8 cellular contexts compared by ENCODE assay signal in genomic region chr19:18000480-18000980, GRCh38. TPM values are rescaled to one million over a fixed set of nuclear protein-coding genes. Genes with fewer than 3 reads are reported as not detected.
A peak's percentile ranks its signal among the peaks of the same experiment; 100 is the strongest.
DNase-seq lines count a peak whose midpoint lies in the region; ATAC-seq and TF ChIP-seq lines count a peak whose summit lies in the region.

No MANE protein-coding gene starts in this region.

- peaks cover 32% of the 10 kb centered on the region for H3K4me1 ChIP-seq in OCI-LY1 (ENCODE audit: insufficient read depth, low read length, severe bottlenecking)
- no peaks in the 10 kb centered on the region for H3K4me1 ChIP-seq in endodermal cell (ENCODE audit: control insufficient read depth, insufficient read depth, low read length)
- H3K4me1 ChIP-seq in rectal smooth muscle tissue (ENCODE audit: control insufficient read depth, insufficient read depth, low read length) = no peaks in the 10 kb centered on the region
- H3K4me1 ChIP-seq in SK-N-SH (ENCODE audit: control insufficient read depth in 1 of 2, insufficient read depth in 2 of 2, low read depth in 1 of 2, low read length in 1 of 2) = peaks cover 0 to 4% of the 10 kb centered on the region in 2 experiments; a peak in 1 of 4 replicates

- H3K27me3 ChIP-seq in OCI-LY1 (ENCODE audit: insufficient read depth, low read length) (no peaks in the 10 kb centered on the region), endodermal cell (ENCODE audit: control insufficient read depth, insufficient read depth, low read length, poor library complexity, severe bottlenecking) (peaks cover 10% of the 10 kb centered on the region), rectal smooth muscle tissue (ENCODE audit: control insufficient read depth, insufficient read depth, low read length) (no peaks in the 10 kb centered on the region), SK-N-SH (ENCODE audit: insufficient read depth) (no peaks in the 10 kb centered on the region)

- 33 to 40% methylated on average over 13 to 20 of the region's 21 CpGs for WGBS in endodermal cell (ENCODE audit: insufficient coverage in 1 of 2, insufficient read length in 1 of 2), 2 experiments
- WGBS in SK-N-SH (ENCODE audit: low lambda C conversion rate) = 68% methylated on average over 12 of the region's 21 CpGs

- CTCF ChIA-PET in SK-N-SH (lab: Yijun Ruan, JAX) = interaction anchor here (0.6 to 16.7 kb wide), 4 partner anchors 58 to 141 kb away, joined by 3 to 464 read pairs (median 15); partner anchors contain the start of genes CCDC124, MAST3 and RPL18A

- H3K9me3 ChIP-seq in OCI-LY1 (ENCODE audit: low read length) = no peaks in the 10 kb centered on the region
- H3K9me3 ChIP-seq in endodermal cell (ENCODE audit: control insufficient read depth, low read length) = no peaks in the 10 kb centered on the region
- H3K9me3 ChIP-seq in SK-N-SH = no peaks in the 10 kb centered on the region

- H3K27ac ChIP-seq in OCI-LY1 (ENCODE audit: low read depth, low read length, poor library complexity, severe bottlenecking) = peak overlapping the region; percentile 81
- no peak overlapping the region for H3K27ac ChIP-seq in endodermal cell (ENCODE audit: low read depth, low read length)
- H3K27ac ChIP-seq in rectal smooth muscle tissue (ENCODE audit: low read depth, low read length) = peak overlapping the region; percentile 79
- H3K27ac ChIP-seq in SK-N-SH (ENCODE audit: low read depth in 2 of 2, low read length in 1 of 2) = peak overlapping the region in 1 of 2 experiments; percentile 37; a peak in 1 of 4 replicates

- peak overlapping the region; percentile 53 for H3K4me3 Mint-ChIP-seq in endodermal cell

- peaks cover 1% of the 10 kb centered on the region for H3K36me3 Mint-ChIP-seq in endodermal cell (ENCODE audit: low read depth)

- no peak for TF ChIP-seq CTCF in OCI-LY1 (IDR thresholded peaks at IDR 0.05; ENCODE audit: low read length)
- no peak for TF ChIP-seq CTCF in endodermal cell (conservative IDR thresholded peaks at IDR 0.05)
- no peak for TF ChIP-seq CTCF in SK-N-SH (IDR thresholded peaks at IDR 0.05)

- H3K9me2 ChIP-seq in OCI-LY1 (ENCODE audit: low read depth, low read length) (no peaks in the 10 kb centered on the region), SK-N-SH (no peaks in the 10 kb centered on the region)

- H3K4me1 Mint-ChIP-seq in endodermal cell = no peaks in the 10 kb centered on the region

- H3K79me2 ChIP-seq in OCI-LY1 (ENCODE audit: insufficient read depth, low read length) (peaks cover 6% of the 10 kb centered on the region; the same call in 1 of the 2 replicates), SK-N-SH (ENCODE audit: insufficient read depth) (peaks cover 9% of the 10 kb centered on the region; the same call in 1 of the 2 replicates)

- TF ChIP-seq RAD21 in SK-N-SH (IDR thresholded peaks at IDR 0.05; ENCODE audit: low read length) = no peak

- H3K36me3 ChIP-seq in OCI-LY1 (ENCODE audit: insufficient read depth, low read length) = no peaks in the 10 kb centered on the region
- H3K36me3 ChIP-seq in endodermal cell (ENCODE audit: control insufficient read depth, insufficient read depth, low read length) = no peaks in the 10 kb centered on the region
- H3K36me3 ChIP-seq in rectal smooth muscle tissue (ENCODE audit: control insufficient read depth, insufficient read depth, low read length) = no peaks in the 10 kb centered on the region
- no peaks in the 10 kb centered on the region for H3K36me3 ChIP-seq in SK-N-SH (replicated peaks in 1 of 2; ENCODE audit: control insufficient read depth in 1 of 2, insufficient read depth in 2 of 2, low read length in 1 of 2)

- H3K27me3 Mint-ChIP-seq in endodermal cell (ENCODE audit: insufficient read depth) = peaks cover 19% of the 10 kb centered on the region

- POLR2A ChIA-PET in SK-N-SH (lab: Yijun Ruan, JAX) = interaction anchor here (1.0 kb wide), 1 partner anchor 141 kb away, joined by 3 read pairs; the partner anchor contains the start of gene RPL18A

- H3K27ac Mint-ChIP-seq in endodermal cell = no peak overlapping the region

- H3K4me2 ChIP-seq in OCI-LY1 (ENCODE audit: low read length) (peak overlapping the region; percentile 8; the same call in 1 of the 2 replicates), SK-N-SH (no peak overlapping the region; the same call in 1 of the 2 replicates)

- H3K9ac ChIP-seq in OCI-LY1 (ENCODE audit: low read length) (peak overlapping the region; percentile 11; the same call in 1 of the 2 replicates), endodermal cell (ENCODE audit: extremely low read depth, low read length, poor library complexity, severe bottlenecking) (no peak overlapping the region), rectal smooth muscle tissue (ENCODE audit: low read length) (no peak overlapping the region), SK-N-SH (no peak overlapping the region)

- TF ChIP-seq EP300 in SK-N-SH (IDR thresholded peaks at IDR 0.05; ENCODE audit: borderline replicate concordance in 1 of 2, low read depth in 1 of 2, low read length in 1 of 2) = no peak

- ATAC-seq in GM18502 (IDR thresholded peaks at IDR 0.05; ENCODE audit: poor library complexity, unreplicated experiment) (peak; percentile 9), GM18520 (IDR thresholded peaks at IDR 0.05; ENCODE audit: unreplicated experiment) (no peak)

- H3K9me3 Mint-ChIP-seq in endodermal cell = no peaks in the 10 kb centered on the region

- H3F3A ChIP-seq in OCI-LY1 (ENCODE audit: insufficient read depth, low read length) (0 out of 2 replicates have a peak, but pooled peaks cover 7% of the 10 kb centered on the region), SK-N-SH (replicated peaks; ENCODE audit: insufficient read depth) (no peaks in the 10 kb centered on the region)

- DNase-seq in endodermal cell = no peak
- no peak for DNase-seq in dedifferentiated amniotic fluid mesenchymal stem cell (ENCODE audit: extremely low spot score)
- DNase-seq in middle frontal gyrus (ENCODE audit: extremely low spot score, low spot score) = no peak
- no peak for DNase-seq in SK-N-SH

- H2AFZ ChIP-seq in OCI-LY1 (ENCODE audit: low read length) (no peak overlapping the region), SK-N-SH (ENCODE audit: low read depth) (no peak overlapping the region)

- H3K4me3 ChIP-seq in OCI-LY1 (ENCODE audit: low read depth, low read length, poor library complexity, severe bottlenecking) (peak overlapping the region; percentile 78), endodermal cell (ENCODE audit: low read length) (peak overlapping the region; percentile 75), rectal smooth muscle tissue (ENCODE audit: low read length) (peak overlapping the region; percentile 76), SK-N-SH (ENCODE audit: low read depth in 2 of 2, low read length in 1 of 2) (peak overlapping the region in 1 of 2 experiments; percentile 63; a peak in 2 of 4 replicates)

- H4K20me1 ChIP-seq in OCI-LY1 (ENCODE audit: insufficient read depth, low read length) (no peaks in the 10 kb centered on the region), SK-N-SH (ENCODE audit: insufficient read depth) (no peaks in the 10 kb centered on the region)

TF ChIP-seq in SK-N-SH, 30 proteins besides CTCF, POLR2A, EP300 and RAD21 (continues in another document):
- no peak for TF ChIP-seq REST (IDR thresholded peaks at IDR 0.05; ENCODE audit: low read depth, low read length)
- no peak for TF ChIP-seq FOSL2 (IDR thresholded peaks at IDR 0.05; ENCODE audit: borderline replicate concordance, low read depth)
- TF ChIP-seq USF1 (IDR thresholded peaks at IDR 0.05; ENCODE audit: borderline replicate concordance, low read depth) = no peak
- TF ChIP-seq RCOR1 (IDR thresholded peaks at IDR 0.05; ENCODE audit: low read length) = no peak
- no peak for TF ChIP-seq ELF1 (IDR thresholded peaks at IDR 0.05)
- TF ChIP-seq SIN3A (IDR thresholded peaks at IDR 0.05; ENCODE audit: borderline replicate concordance, low read depth, low read length) = no peak
- TF ChIP-seq FOXJ3 (CRISPR knock-in tag; IDR thresholded peaks at IDR 0.05) = no peak
- no peak for TF ChIP-seq FOXM1 (IDR thresholded peaks at IDR 0.05; ENCODE audit: low read depth)

RNA-seq across cellular contexts. Expression of gene ARRDC2, which starts 7.4 kb away (rescaled TPM):
- total RNA-seq in endodermal cell = 1 to 10 TPM; 6.8 to 7.0 TPM
- polyA plus RNA-seq in endodermal cell (2013, experiment 1 of 2) = 3.3 TPM
- polyA plus RNA-seq in endodermal cell (2013, experiment 2 of 2) = 2.4 TPM
- polyA plus RNA-seq in SK-N-SH (2012; rRNA removed) = 5.5 and 6.3 TPM in 2 replicates
- polyA plus RNA-seq in SK-N-SH (2012; cell fraction: cytosol; rRNA removed) = 3.9 and 4.9 TPM in 2 replicates
- polyA plus RNA-seq in SK-N-SH (2012; cell fraction: nucleus; rRNA removed) = 14.9 and 22.3 TPM in 2 replicates

RNA-seq across cellular contexts. Expression of gene KCNN1, which starts 33.6 kb away (rescaled TPM):
- 1 to 10 TPM; 5.8 to 8.2 TPM for total RNA-seq in endodermal cell
- polyA plus RNA-seq in endodermal cell (2013, experiment 1 of 2) = 13.1 TPM
- 11.3 TPM for polyA plus RNA-seq in endodermal cell (2013, experiment 2 of 2)
- 2.7 and 3.6 TPM in 2 replicates for polyA plus RNA-seq in SK-N-SH (2012; rRNA removed)
- polyA plus RNA-seq in SK-N-SH (2012; cell fraction: cytosol; rRNA removed) = 1.6 and 2.7 TPM in 2 replicates
- 3.2 and 4.4 TPM in 2 replicates for polyA plus RNA-seq in SK-N-SH (2012; cell fraction: nucleus; rRNA removed)
